Comparison of ENCODE assay signal across 8 cellular contexts in the genomic region with DNA sequence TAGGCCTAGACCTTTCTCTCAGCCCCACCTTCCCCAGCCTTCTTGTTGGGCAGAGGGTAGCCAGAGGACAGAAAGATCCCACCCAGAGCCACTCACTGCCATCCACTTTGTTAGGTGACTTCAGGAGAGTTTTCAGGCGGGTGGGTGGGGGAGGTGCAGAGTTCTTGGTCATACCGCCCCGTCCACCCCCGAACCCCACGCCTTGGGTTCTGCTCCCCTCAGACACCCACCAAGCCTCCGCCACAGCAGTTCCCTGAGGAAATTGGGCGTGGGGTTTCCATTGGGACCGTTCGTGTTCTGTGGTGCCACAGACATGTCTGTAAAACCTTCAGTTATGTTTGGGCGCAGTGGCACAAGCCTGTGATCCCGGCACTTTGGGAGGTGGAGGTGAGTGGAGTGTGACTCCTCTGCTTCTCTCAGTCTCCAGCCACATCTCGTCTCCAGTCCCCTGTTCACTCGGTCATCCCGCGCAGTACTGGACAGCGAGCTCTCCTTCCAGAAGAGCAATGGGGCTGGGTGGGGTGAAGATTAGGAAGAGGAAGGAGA. TPM values are rescaled to one million over a fixed set of nuclear protein-coding genes. Genes with fewer than 3 reads are reported as not detected.
DNase-seq lines count a peak whose midpoint lies in the region; ATAC-seq and TF ChIP-seq lines count a peak whose summit lies in the region.

No MANE protein-coding gene starts in this region.

- CTCF ChIA-PET in mammary epithelial cell (lab: Charles Lee; ENCODE audit: low non-redundant PET): interaction anchor here (0.6 kb wide), 1 partner anchor 30 kb away, joined by 33 read pairs; no protein-coding TSS in a partner anchor

- DNase-seq in right atrium auricular region (ENCODE audit: low spot score) (no peak), left ventricle myocardium superior (no peak), mammary epithelial cell (no peak), retina (no peak)
- no peak for DNase-seq in activated effector memory CD4-positive, alpha-beta T cell treated with anti-CD3 and anti-CD28 coated beads, Interleukin-2, amount 50 U/mL, for 16 hours

- H3K4me3 ChIP-seq in right atrium auricular region (peak overlapping the region; percentile 59 to 73), mammary epithelial cell (replicated peaks in 1 of 3; ENCODE audit: insufficient read depth in 1 of 3, low read depth in 2 of 3, low read length in 3 of 3) (peak overlapping the region; percentile 79 to 93 (median 91)), mononuclear cell (ENCODE audit: low read length) (peak overlapping the region; percentile 63)

- in situ Hi-C loops in mammary epithelial cell (cut with MboI; ENCODE audit: low sequenced_read_pairs in 2 of 2): no loop called here

- no peaks in the 10 kb centered on the region for H3K9me3 ChIP-seq in right atrium auricular region
- H3K9me3 ChIP-seq in mammary epithelial cell (replicated peaks; ENCODE audit: insufficient read depth, low read length): no peaks in the 10 kb centered on the region
- H3K9me3 ChIP-seq in mononuclear cell (ENCODE audit: low read depth, low read length): no peaks in the 10 kb centered on the region

- H3K36me3 ChIP-seq in right atrium auricular region (peaks cover 15% of the 10 kb centered on the region), mammary epithelial cell (ENCODE audit: insufficient read depth, low read length) (peaks cover 6% of the 10 kb centered on the region)

- no peaks in the 10 kb centered on the region for H4K20me1 ChIP-seq in mammary epithelial cell (ENCODE audit: insufficient read depth, low read length)

- H2AFZ ChIP-seq in mammary epithelial cell (ENCODE audit: low read depth, low read length): no peak overlapping the region

- dilution Hi-C loops in mammary epithelial cell (cut with HindIII; ENCODE audit: low sequenced_read_pairs): no loop called here

- H3K27me3 ChIP-seq in right atrium auricular region (no peaks in the 10 kb centered on the region), mammary epithelial cell (ENCODE audit: insufficient read depth, low read length) (no peaks in the 10 kb centered on the region), mononuclear cell (ENCODE audit: insufficient read depth, low read length) (no peaks in the 10 kb centered on the region)

- intact Hi-C loops in left ventricle myocardium superior (cut with micrococcal nuclease) (no loop called here), mammary epithelial cell (cut with micrococcal nuclease) (loop anchor here (1.0 to 10.0 kb wide), 2 partner anchors 8 to 289 kb away; partner anchors contain the start of gene SUSD2)

- no TSS peak for BruUV-seq in mammary epithelial cell (replicated peaks; lab: Mats Ljungman, UMichigan)

- H3K9ac ChIP-seq in mammary epithelial cell (ENCODE audit: insufficient read depth, low read length): peak overlapping the region; percentile 79

- H3K27ac ChIP-seq in right atrium auricular region (peak overlapping the region; percentile 90 to 94), mammary epithelial cell (ENCODE audit: insufficient read depth, low read depth, low read length) (peak overlapping the region; percentile 86)

- WGBS in mammary epithelial cell (ENCODE audit: low coverage, missing lambda C conversion rate): 38% methylated on average over 12 of the region's 16 CpGs

- peaks cover 0 to 31% of the 10 kb centered on the region in 2 donors for H3K4me1 ChIP-seq in right atrium auricular region
- H3K4me1 ChIP-seq in mammary epithelial cell (ENCODE audit: insufficient read depth, low read length): peaks cover 21% of the 10 kb centered on the region
- H3K4me1 ChIP-seq in mononuclear cell (ENCODE audit: insufficient read depth, low read length): peaks cover 24% of the 10 kb centered on the region

- TF ChIP-seq CTCF in right atrium auricular region (IDR thresholded peaks at IDR 0.05) (no peak), mammary epithelial cell (conservative IDR thresholded peaks at IDR 0.05 in 1 of 2, IDR thresholded peaks at IDR 0.05 in 1 of 2; ENCODE audit: extremely low read depth in 1 of 2, insufficient read depth in 1 of 2, low read depth in 1 of 2, low read length in 2 of 2) (no peak)

- H3K79me2 ChIP-seq in mammary epithelial cell (ENCODE audit: insufficient read depth, low read length): peaks cover 33% of the 10 kb centered on the region

- peak overlapping the region; percentile 87 for H3K4me2 ChIP-seq in mammary epithelial cell (ENCODE audit: insufficient read depth, low read depth, low read length)

- ATAC-seq in left ventricle myocardium superior (no peak), HG03521 (IDR thresholded peaks at IDR 0.05; ENCODE audit: unreplicated experiment) (no peak), HG02885 (IDR thresholded peaks at IDR 0.05; ENCODE audit: poor library complexity, unreplicated experiment) (no peak)

RNA-seq across cellular contexts. Expression of gene MIF, which starts 1.5 kb away (rescaled TPM):
- 100 to 1,000 TPM; 176 to 273 TPM for total RNA-seq in right atrium auricular region
- 270 TPM for total RNA-seq in left ventricle myocardium superior
- 1,000 to 10,000 TPM in 1 of 2 donors, 100 to 1,000 TPM in 1; 359 to 1,214 TPM for total RNA-seq in mammary epithelial cell
- 582 TPM for polyA plus RNA-seq in mammary epithelial cell
- polyA minus RNA-seq in mammary epithelial cell: 28.8 TPM
- total RNA-seq in mononuclear cell: 66.7 TPM

RNA-seq across cellular contexts. Expression of gene SLC2A11, which starts 38.0 kb away (rescaled TPM):
- 10 to 100 TPM; 10.6 to 15.5 TPM for total RNA-seq in right atrium auricular region
- total RNA-seq in left ventricle myocardium superior: 25.3 TPM
- 10 to 100 TPM; 14.7 to 26.3 TPM for total RNA-seq in mammary epithelial cell
- 6.0 TPM for polyA plus RNA-seq in mammary epithelial cell
- 0.78 TPM for polyA minus RNA-seq in mammary epithelial cell
- total RNA-seq in mononuclear cell: 7.9 TPM

RNA-seq across cellular contexts. Expression of gene DERL3, which starts 56.9 kb away (rescaled TPM):
- 10 to 100 TPM in 1 of 2 donors, 1 to 10 TPM in 1; 4.0 to 10.6 TPM for total RNA-seq in right atrium auricular region
- 2.1 TPM for total RNA-seq in left ventricle myocardium superior
- total RNA-seq in mammary epithelial cell: not detected
- polyA plus RNA-seq in mammary epithelial cell: 0.15 TPM
- not detected for polyA minus RNA-seq in mammary epithelial cell
- total RNA-seq in mononuclear cell: 1.7 TPM
